In the genomic region with DNA sequence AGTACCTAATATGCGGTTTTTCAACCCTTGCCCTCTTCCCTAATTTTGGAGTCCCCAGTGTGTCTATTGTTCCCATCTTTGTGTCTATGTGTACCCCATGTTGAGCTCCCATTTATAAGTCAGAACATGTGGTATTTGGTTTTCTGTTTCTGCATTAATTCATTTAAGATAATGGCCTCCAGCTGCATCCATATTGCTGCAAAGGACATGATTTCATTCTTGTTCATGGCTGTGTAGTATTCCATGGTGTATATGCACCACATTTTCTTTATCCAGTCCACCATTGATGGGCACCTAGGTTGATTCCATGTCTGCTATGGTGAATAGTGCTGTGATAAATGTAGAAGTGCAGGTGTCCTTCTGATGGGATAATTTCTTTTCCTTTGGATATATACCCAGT, we compare ENCODE assay signal across 1 cellular context. TPM values are rescaled to one million over a fixed set of nuclear protein-coding genes. Genes with fewer than 3 reads are reported as not detected.
"Had no signal": no experiment of that assay in that cellular context is flagged by ENCODE, and none has a peak within 500 bp of the region (broad histone marks: within the 10 kb centered on the region; RNA-seq: fewer than 3 reads in every experiment).

No MANE protein-coding gene starts in this region.

RNA-seq across cellular contexts. Expression of gene FOXD1, which starts 7.9 kb away (rescaled TPM):
- polyA plus RNA-seq: IgD-negative memory B cell had no signal
